In genomic region chr10:15035385-15036301, GRCh38 we compare ENCODE assay signal across 9 cellular contexts. TPM values are rescaled to one million over a fixed set of nuclear protein-coding genes. Genes with fewer than 3 reads are reported as not detected.
DNase-seq lines count a peak whose midpoint lies in the region; ATAC-seq and TF ChIP-seq lines count a peak whose summit lies in the region.
"Had no signal": no experiment of that assay in that cellular context is flagged by ENCODE, and none has a peak within 500 bp of the region (broad histone marks: within the 10 kb centered on the region; RNA-seq: fewer than 3 reads in every experiment).

No MANE protein-coding gene starts in this region.

- H2AK5ac ChIP-seq in mesenchymal stem cell (ENCODE audit: low read length, severe bottlenecking), result no peak overlapping the region

- no peak overlapping the region for H2BK5ac ChIP-seq in mesenchymal stem cell (ENCODE audit: low read depth, low read length, poor library complexity, severe bottlenecking)

- no peaks in the 10 kb centered on the region for H3K4me1 Mint-ChIP-seq in Calu3 (ENCODE audit: low read depth, unreplicated experiment)

- no peak overlapping the region for H3K4me3 ChIP-seq in mesenchymal stem cell (ENCODE audit: insufficient read depth in 1 of 2, low read depth in 1 of 2, low read length in 2 of 2)

- H4K91ac ChIP-seq in mesenchymal stem cell (ENCODE audit: low read length), result no peak overlapping the region

- intact Hi-C loops in Calu3 (cut with micrococcal nuclease; ENCODE audit: unreplicated experiment), result no loop called here

- H3K4me1 ChIP-seq in mesenchymal stem cell (ENCODE audit: control insufficient read depth, insufficient read depth, low read depth, low read length), result no peaks in the 10 kb centered on the region

- H3K9me3 ChIP-seq in mesenchymal stem cell (ENCODE audit: control insufficient read depth, low read length), result no peaks in the 10 kb centered on the region

- H2AFZ ChIP-seq in mesenchymal stem cell (ENCODE audit: low read depth, low read length), result peak overlapping the region; percentile 11

- H2BK12ac ChIP-seq in mesenchymal stem cell (ENCODE audit: low read length in 2 of 2), result no peak overlapping the region

- H3K27ac Mint-ChIP-seq in Calu3 (ENCODE audit: unreplicated experiment), result no peak overlapping the region
- H3K27ac Mint-ChIP-seq: activated naive CD4-positive, alpha-beta T cell treated with anti-CD3 and anti-CD28 coated beads for 36 hours had no signal

- H3K27ac ChIP-seq in mesenchymal stem cell (ENCODE audit: low read length, poor library complexity, severe bottlenecking), result no peak overlapping the region

- BruUV-seq in Calu3 (replicated peaks; lab: Mats Ljungman, UMichigan), result no TSS peak

- no peak overlapping the region for H3K18ac ChIP-seq in mesenchymal stem cell (ENCODE audit: low read depth in 1 of 2, low read length in 2 of 2)

- no peaks in the 10 kb centered on the region for H3K9me3 Mint-ChIP-seq in Calu3 (ENCODE audit: low read depth, unreplicated experiment)

- TF ChIP-seq CTCF in Calu3 (IDR thresholded peaks at IDR 0.05; ENCODE audit: unreplicated experiment), result no peak

- no peak overlapping the region for H3K4me3 Mint-ChIP-seq in Calu3 (ENCODE audit: low read depth, unreplicated experiment)
- H3K4me3 Mint-ChIP-seq: activated naive CD4-positive, alpha-beta T cell treated with anti-CD3 and anti-CD28 coated beads for 36 hours had no signal

- peaks cover 0 to 4% of the 10 kb centered on the region in 2 experiments for H3K27me3 ChIP-seq in mesenchymal stem cell (ENCODE audit: control insufficient read depth in 1 of 2, insufficient read depth in 1 of 2, low read length in 2 of 2)

- peaks cover 12% of the 10 kb centered on the region for H3K27me3 Mint-ChIP-seq in Calu3 (ENCODE audit: unreplicated experiment)

- H3K36me3 Mint-ChIP-seq in Calu3 (ENCODE audit: insufficient read depth, unreplicated experiment), result no peaks in the 10 kb centered on the region

- no peak overlapping the region for H4K8ac ChIP-seq in mesenchymal stem cell (ENCODE audit: low read length)

- H3K36me3 ChIP-seq in mesenchymal stem cell (ENCODE audit: control insufficient read depth in 1 of 2, insufficient read depth in 2 of 2, low read depth in 1 of 2, low read length in 2 of 2), result no peaks in the 10 kb centered on the region

- H3K79me1 ChIP-seq in mesenchymal stem cell (replicated peaks; ENCODE audit: low read length, poor library complexity, severe bottlenecking), result no peaks in the 10 kb centered on the region

- H3K4ac ChIP-seq in mesenchymal stem cell (ENCODE audit: low read depth in 1 of 2, low read length in 2 of 2), result no peak overlapping the region

- H3K23ac ChIP-seq in mesenchymal stem cell (ENCODE audit: low read length in 2 of 2), result no peak overlapping the region

- no peak overlapping the region for H2BK120ac ChIP-seq in mesenchymal stem cell (ENCODE audit: low read depth, low read length)

- peak in 8 of 14 donors; percentile 3 to 39 (median 22) for DNase-seq in C1 segment of cervical spinal cord (lab: John Stamatoyannopoulos, UW)
- DNase-seq in M059J (ENCODE audit: low read depth), result peak; percentile 68
- DNase-seq in brain pericyte (ENCODE audit: low read depth, low spot score), result peak; percentile 83
- DNase-seq in mesenchymal stem cell, result peak; percentile 79
- no peak for DNase-seq in NCI-H2196 (lab: John Stamatoyannopoulos, UW; ENCODE audit: unreplicated experiment)
- no peak for DNase-seq in Calu3
- DNase-seq in stimulated activated CD4-positive, alpha-beta T cell treated with anti-CD3 and anti-CD28 coated beads, Interleukin-4, amount 100 ng/mL, for 24 hours, result no peak
- DNase-seq: activated naive CD4-positive, alpha-beta T cell treated with anti-CD3 and anti-CD28 coated beads for 36 hours had no signal

- ATAC-seq in GM21367 (IDR thresholded peaks at IDR 0.05; ENCODE audit: unreplicated experiment), result no peak

- H2BK15ac ChIP-seq in mesenchymal stem cell (ENCODE audit: low read depth, poor library complexity, severe bottlenecking), result no peak overlapping the region

- H3K14ac ChIP-seq in mesenchymal stem cell (ENCODE audit: low read length in 2 of 2), result no peak overlapping the region

- no peak overlapping the region for H3K4me2 ChIP-seq in mesenchymal stem cell (ENCODE audit: low read length, poor library complexity, severe bottlenecking)

- H3K9ac ChIP-seq in mesenchymal stem cell (ENCODE audit: low read length), result no peak overlapping the region

- 46% methylated on average over 12 of the region's 18 CpGs for WGBS in mesenchymal stem cell

- CTCF ChIA-PET in Calu3 (lab: Charles Lee), result no interaction called here

RNA-seq across cellular contexts. Expression of gene OLAH, which starts 8.1 kb away (rescaled TPM):
- total RNA-seq in M059J (2014; rRNA removed; shearing (Covaris generic)), result 0.52 TPM in 1 of 2 replicates, not detected in the other
- polyA plus RNA-seq in mesenchymal stem cell (2013, experiment 1 of 2), result 0.17 TPM
- polyA plus RNA-seq in mesenchymal stem cell (2013, experiment 2 of 2), result 0.18 TPM
- not detected in 2 replicates for total RNA-seq in Calu3 (2022)

RNA-seq across cellular contexts. Expression of gene ACBD7, which starts 52.9 kb away (rescaled TPM):
- total RNA-seq in M059J (2014; rRNA removed; shearing (Covaris generic)), result 0.64 and 5.8 TPM in 2 replicates
- 0.07 TPM for polyA plus RNA-seq in mesenchymal stem cell (2013, experiment 1 of 2)
- not detected for polyA plus RNA-seq in mesenchymal stem cell (2013, experiment 2 of 2)
- 8.2 and 10.0 TPM in 2 replicates for total RNA-seq in Calu3 (2022)

Comparison
In these comparisons a context has a peak if more than half of its experiments do, and no peak if none do; other contexts are left out.
1. DNase-seq: peak in C1 segment of cervical spinal cord (8 of 14), M059J (single experiment), brain pericyte (single experiment) and mesenchymal stem cell (single experiment); none in NCI-H2196 (single experiment), Calu3 (single experiment) and stimulated activated CD4-positive, alpha-beta T cell treated with anti-CD3 and anti-CD28 coated beads, Interleukin-4, amount 100 ng/mL, for 24 hours (single experiment).